In genomic region chr1:68293609-68294353, GRCh38 we compare ENCODE assay signal across 13 cellular contexts.
A peak's percentile ranks its signal among the peaks of the same experiment; 100 is the strongest.
DNase-seq lines count a peak whose midpoint lies in the region; ATAC-seq, FAIRE-seq and TF ChIP-seq lines count a peak whose summit lies in the region.
"Had no signal": no experiment of that assay in that cellular context is flagged by ENCODE, and none has a peak within 500 bp of the region (broad histone marks: within the 10 kb centered on the region; RNA-seq: fewer than 3 reads in every experiment).

No MANE protein-coding gene starts in this region.

- no peak for TF ChIP-seq POLR2A in prostate gland (IDR thresholded peaks at IDR 0.05)

- H3K27ac ChIP-seq in cingulate gyrus (ENCODE audit: low read depth, low read length): peak overlapping the region; percentile 51
- no peak overlapping the region for H3K27ac ChIP-seq in prostate gland
- H3K27ac ChIP-seq: right lobe of liver had no signal

- no peak for TF ChIP-seq CTCF in prostate gland (IDR thresholded peaks at IDR 0.05)

- H3K36me3 ChIP-seq in prostate gland: no peaks in the 10 kb centered on the region
- H3K36me3 ChIP-seq: right lobe of liver had no signal

- no peak for ATAC-seq in HG03378 (IDR thresholded peaks at IDR 0.05; ENCODE audit: unreplicated experiment)
- ATAC-seq: stimulated activated effector memory CD8-positive, alpha-beta T cell treated with anti-CD3 and anti-CD28 coated beads, Interleukin-12 subunit alpha, Interleukin-12 subunit beta, amount 100 ng/mL, for 72 hours had no signal

- WGBS in prostate gland: 67% methylated on average over 18 of the region's 18 CpGs

- FAIRE-seq in HTR-8/SVneo (lab: Jason Lieb, UNC): peak; percentile 4
- FAIRE-seq: frontal cortex, TTC549 had no signal

- H3K9me3 ChIP-seq in prostate gland: no peaks in the 10 kb centered on the region
- H3K9me3 ChIP-seq: right lobe of liver had no signal

- H3K27me3 ChIP-seq in prostate gland (replicated peaks; ENCODE audit: insufficient read depth): no peaks in the 10 kb centered on the region
- H3K27me3 ChIP-seq: right lobe of liver had no signal

- H3K4me3 ChIP-seq in skeletal muscle cell (ENCODE audit: low read depth, low read length) (peak overlapping the region; percentile 8), prostate gland (no peak overlapping the region)
- H3K4me3 ChIP-seq: right lobe of liver had no signal

- DNase-seq in HTR-8/SVneo (ENCODE audit: insufficient read length, low spot score) (peak; percentile 50), iPS-NIHi11 (ENCODE audit: low spot score) (peak; percentile 81), skeletal muscle cell (ENCODE audit: low read depth) (peak; percentile 54), NCI-H2107 (lab: John Stamatoyannopoulos, UW) (no peak), prostate gland (ENCODE audit: low spot score) (no peak), KBM-7 (no peak)
- DNase-seq: NCI-H69, right lobe of liver had no signal

- in situ Hi-C loops in KBM-7 (cut with MboI; ENCODE audit: low pct_unique_long_range_greater_than_20kb, low sequenced_read_pairs): no loop called here

- intact Hi-C loops in prostate gland (cut with DNase I): no loop called here

- no peaks in the 10 kb centered on the region for H3K4me1 ChIP-seq in prostate gland (replicated peaks)
- H3K4me1 ChIP-seq: right lobe of liver had no signal

Comparison
In these comparisons a context has a peak if more than half of its experiments do, and no peak if none do; other contexts are left out.
1. DNase-seq: peak in HTR-8/SVneo (single experiment), iPS-NIHi11 (single experiment) and skeletal muscle cell (single experiment); none in NCI-H2107 (single experiment), prostate gland (single experiment) and KBM-7 (single experiment).